ENCODE assay signal across 34 cellular contexts in the genomic region with DNA sequence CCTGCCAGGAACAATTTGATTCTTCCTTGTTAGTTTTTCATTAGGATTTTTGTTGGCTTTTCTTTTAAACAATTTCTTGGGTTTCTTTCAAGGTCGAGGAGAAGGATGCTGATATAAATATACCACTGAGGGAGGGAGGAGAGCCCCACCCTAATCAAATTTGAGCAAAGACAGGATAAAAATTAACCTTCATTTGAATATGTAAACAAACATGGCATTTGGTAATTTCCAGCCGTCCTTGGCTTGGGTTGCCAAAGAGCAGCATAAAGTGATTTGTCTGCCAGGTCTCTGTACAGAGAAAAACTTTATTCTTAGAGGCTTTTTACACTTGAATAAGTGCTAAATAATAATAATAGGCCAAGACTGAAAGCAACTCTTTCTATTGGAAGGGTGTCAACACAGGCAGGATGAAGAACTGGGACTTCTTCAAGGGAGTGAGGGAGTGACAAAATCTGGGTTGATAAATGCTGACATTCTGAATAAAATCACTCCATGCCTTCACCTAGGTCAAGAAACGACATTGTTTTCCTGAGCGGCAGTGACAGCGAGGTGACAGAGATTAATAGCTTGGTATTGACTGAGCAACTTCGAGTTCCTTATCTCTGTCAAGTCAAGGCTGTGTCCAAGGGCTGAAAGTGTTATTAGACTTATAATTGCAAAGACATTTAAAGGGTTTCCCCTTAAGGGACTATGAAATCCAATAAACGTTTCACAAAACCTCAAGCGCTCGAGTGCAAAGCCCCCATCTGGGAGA.
"Had no signal": no experiment of that assay in that cellular context is flagged by ENCODE, and none has a peak within 500 bp of the region (broad histone marks: within the 10 kb centered on the region; RNA-seq: fewer than 3 reads in every experiment).

No MANE protein-coding gene starts in this region.

- H3K27ac ChIP-seq: adrenal gland, body of pancreas, breast epithelium, KMS-11, Peyer's patch, WERI-Rb-1 had no signal

- H3K27ac Mint-ChIP-seq: activated CD8-positive, alpha-beta T cell treated with anti-CD3 and anti-CD28 coated beads for 36 hours; activated naive CD4-positive, alpha-beta T cell treated with anti-CD3 and anti-CD28 coated beads for 36 hours; activated naive CD4-positive, alpha-beta T cell treated with anti-CD3 and anti-CD28 coated beads, Interleukin-2, amount 50 U/mL, for 72 hours; activated T-helper 1 cell treated with anti-CD3 and anti-CD28 coated beads, Interleukin-12 subunit alpha, Interleukin-12 subunit beta, Interleukin-2, Interleukin-4 antibody, amounts not matched to agents 30 ng/mL and 10 ng/mL and 1 ng/mL, durations not matched to agents 14 hours and 24 hours and 36 hours had no signal

- H3K27me3 ChIP-seq: adrenal gland, body of pancreas, breast epithelium, Peyer's patch had no signal

- ATAC-seq: activated CD8-positive, alpha-beta T cell treated with anti-CD3 and anti-CD28 coated beads for 36 hours; activated naive CD4-positive, alpha-beta T cell treated with anti-CD3 and anti-CD28 coated beads, Interleukin-2, amount 50 U/mL, for 72 hours; activated T-cell treated with anti-CD3 and anti-CD28 coated beads, Interleukin-2, amount 50 U/mL, for 4 hours; body of pancreas; PC-3 had no signal

- DNase-seq: activated CD4-positive, alpha-beta T cell treated with anti-CD3 and anti-CD28 coated beads for 1 hour; activated CD4-positive, alpha-beta T cell treated with anti-CD3 and anti-CD28 coated beads for 48 hours; activated CD4-positive, CD25-positive, alpha-beta regulatory T cell; activated CD8-positive, alpha-beta T cell treated with anti-CD3 and anti-CD28 coated beads for 36 hours; activated gamma-delta T cell treated with Interleukin-2 at 50 U/mL for 16 hours; activated naive CD4-positive, alpha-beta T cell treated with anti-CD3 and anti-CD28 coated beads for 36 hours; activated T-cell treated with anti-CD3 and anti-CD28 coated beads, Interleukin-2, amount 50 U/mL, for 4 hours; body of pancreas; cerebellar nuclear complex; MM.1S; MV-4-11; NCI-H1092; NCI-H1417; NCI-H146; NCI-H187; NCI-H2029 treated with DMSO at 0.1 percent for 48 hours; NCI-H2107; NCI-H2171; NCI-H226; NCI-H446 treated with DMSO at 0.1 percent for 48 hours; NCI-H69; NK-92 treated with Interleukin-12 subunit alpha and Interleukin-12 subunit beta, amount 100 ng/mL, for 24 hours; PC-3; Peyer's patch; RPMI8226; SIG-M5; SW 1271; T1000; WERI-Rb-1 had no signal

- H3K9ac ChIP-seq: KMS-11 had no signal

- H3K4me3 ChIP-seq: adrenal gland, body of pancreas, breast epithelium, Peyer's patch had no signal

- H3K36me3 Mint-ChIP-seq: activated naive CD4-positive, alpha-beta T cell treated with anti-CD3 and anti-CD28 coated beads, Interleukin-2, amount 50 U/mL, for 72 hours had no signal

- H3K4me3 Mint-ChIP-seq: activated CD8-positive, alpha-beta T cell treated with anti-CD3 and anti-CD28 coated beads for 36 hours; activated naive CD4-positive, alpha-beta T cell treated with anti-CD3 and anti-CD28 coated beads for 36 hours; activated T-cell treated with anti-CD3 and anti-CD28 coated beads, Interleukin-2, amount 50 U/mL, for 4 hours; activated T-helper 1 cell treated with anti-CD3 and anti-CD28 coated beads, Interleukin-12 subunit alpha, Interleukin-12 subunit beta, Interleukin-2, Interleukin-4 antibody, amounts not matched to agents 30 ng/mL and 10 ng/mL and 1 ng/mL, durations not matched to agents 14 hours and 24 hours and 36 hours had no signal

- H3K9me3 Mint-ChIP-seq: activated naive CD4-positive, alpha-beta T cell treated with anti-CD3 and anti-CD28 coated beads for 36 hours; activated naive CD4-positive, alpha-beta T cell treated with anti-CD3 and anti-CD28 coated beads, Interleukin-2, amount 50 U/mL, for 72 hours; activated T-cell treated with anti-CD3 and anti-CD28 coated beads, Interleukin-2, amount 50 U/mL, for 4 hours; activated T-helper 1 cell treated with anti-CD3 and anti-CD28 coated beads, Interleukin-12 subunit alpha, Interleukin-12 subunit beta, Interleukin-2, Interleukin-4 antibody, amounts not matched to agents 30 ng/mL and 10 ng/mL and 1 ng/mL, durations not matched to agents 14 hours and 24 hours and 36 hours had no signal

- H3K4me2 ChIP-seq: KMS-11 had no signal

- H3K9me3 ChIP-seq: adrenal gland, body of pancreas, breast epithelium, Peyer's patch had no signal

- H3K36me3 ChIP-seq: adrenal gland, breast epithelium, Peyer's patch, WERI-Rb-1 had no signal

- H3K27me3 Mint-ChIP-seq: activated CD8-positive, alpha-beta T cell treated with anti-CD3 and anti-CD28 coated beads for 36 hours had no signal
